Comparison of ENCODE assay signal across 10 cellular contexts in genomic region chr9:114364123-114364522, GRCh38. TPM values are rescaled to one million over a fixed set of nuclear protein-coding genes. Genes with fewer than 3 reads are reported as not detected.
A peak's percentile ranks its signal among the peaks of the same experiment; 100 is the strongest.
DNase-seq lines count a peak whose midpoint lies in the region; ATAC-seq and TF ChIP-seq lines count a peak whose summit lies in the region.
"Had no signal": no experiment of that assay in that cellular context is flagged by ENCODE, and none has a peak within 500 bp of the region (broad histone marks: within the 10 kb centered on the region; RNA-seq: fewer than 3 reads in every experiment).

No MANE protein-coding gene starts in this region.

- 53 to 63% methylated on average over 1 of the region's 1 CpG for WGBS in tibial nerve, 2 donors

- no peak overlapping the region for H3K4me3 ChIP-seq in fibroblast of mammary gland (ENCODE audit: control insufficient read depth, low read depth, low read length)
- H3K4me3 ChIP-seq in tibial nerve, result no peak overlapping the region
- H3K4me3 ChIP-seq: psoas muscle had no signal

- H3K4me1 Mint-ChIP-seq in activated CD8-positive, alpha-beta memory T cell treated with anti-CD3 and anti-CD28 coated beads, Interleukin-2, amount 10 ng/mL, durations not matched to agents 7 days and 5 days, result peaks cover 88% of the 10 kb centered on the region
- H3K4me1 Mint-ChIP-seq in T-cell, result peaks cover 84 to 93% (median 87%) of the 10 kb centered on the region in 3 donors

- H3K9me3 ChIP-seq in tibial nerve, result no peaks in the 10 kb centered on the region
- H3K9me3 ChIP-seq: Caco-2, psoas muscle had no signal

- H3K27me3 Mint-ChIP-seq in activated CD8-positive, alpha-beta memory T cell treated with anti-CD3 and anti-CD28 coated beads, Interleukin-2, amount 10 ng/mL, durations not matched to agents 7 days and 5 days, result no peaks in the 10 kb centered on the region
- no peaks in the 10 kb centered on the region for H3K27me3 Mint-ChIP-seq in T-cell

- TF ChIP-seq POLR2A in tibial nerve (IDR thresholded peaks at IDR 0.05), result no peak

- H3K36me3 Mint-ChIP-seq in activated CD8-positive, alpha-beta memory T cell treated with anti-CD3 and anti-CD28 coated beads, Interleukin-2, amount 10 ng/mL, durations not matched to agents 7 days and 5 days, result peaks cover 92% of the 10 kb centered on the region
- peaks cover 69% of the 10 kb centered on the region for H3K36me3 Mint-ChIP-seq in T-cell

- H3K9me3 Mint-ChIP-seq in activated CD8-positive, alpha-beta memory T cell treated with anti-CD3 and anti-CD28 coated beads, Interleukin-2, amount 10 ng/mL, durations not matched to agents 7 days and 5 days (ENCODE audit: low read depth), result no peaks in the 10 kb centered on the region
- no peaks in the 10 kb centered on the region for H3K9me3 Mint-ChIP-seq in T-cell

- H3K27ac ChIP-seq in tibial nerve, result peak overlapping the region in 3 of 4 donors; percentile 65 to 74 (median 67)
- H3K27ac ChIP-seq: psoas muscle had no signal

- TF ChIP-seq EP300 in tibial nerve (IDR thresholded peaks at IDR 0.05), result peak in 1 of 2 donors; percentile 56

- DNase-seq in activated CD8-positive, alpha-beta memory T cell treated with anti-CD3 and anti-CD28 coated beads, Interleukin-2, amount 10 ng/mL, durations not matched to agents 7 days and 5 days, result no peak
- DNase-seq in activated CD8-positive, alpha-beta memory T cell treated with anti-CD3 and anti-CD28 coated beads, Interleukin-2, amount 50 U/mL, for 4 hours, result no peak
- DNase-seq in T-cell (no peak), fibroblast of mammary gland (ENCODE audit: low read depth) (peak; percentile 90), tibial nerve (ENCODE audit: low spot score in 2 of 2) (no peak), NCI-H2081 treated with DMSO at 0.1 percent for 48 hours (lab: John Stamatoyannopoulos, UW) (no peak)
- DNase-seq: Caco-2, psoas muscle had no signal

- TF ChIP-seq CTCF in fibroblast of mammary gland (conservative IDR thresholded peaks at IDR 0.05; ENCODE audit: control insufficient read depth, insufficient read depth, low read depth, low read length) (no peak), tibial nerve (IDR thresholded peaks at IDR 0.05) (no peak)

- H3K4me1 ChIP-seq in tibial nerve, result peaks cover 0 to 48% (median 12%) of the 10 kb centered on the region in 4 donors
- H3K4me1 ChIP-seq: psoas muscle had no signal

- peaks cover 0 to 94% (median 30%) of the 10 kb centered on the region in 3 donors for H3K36me3 ChIP-seq in tibial nerve

- ATAC-seq in activated CD8-positive, alpha-beta memory T cell treated with anti-CD3 and anti-CD28 coated beads, Interleukin-2, amount 10 ng/mL, durations not matched to agents 7 days and 5 days, result no peak
- ATAC-seq in T-cell (replicated peaks in 1 of 4) (no peak), GM21576 (IDR thresholded peaks at IDR 0.05; ENCODE audit: unreplicated experiment) (no peak), HG02885 (IDR thresholded peaks at IDR 0.05; ENCODE audit: poor library complexity, unreplicated experiment) (no peak)

- POLR2A ChIA-PET in T-cell (lab: Charles Lee), result interaction anchor here (1.0 to 1.5 kb wide), 3 partner anchors 9 to 21 kb away, joined by 3 to 5 read pairs (median 5); no protein-coding TSS in a partner anchor

- CTCF ChIA-PET in activated CD8-positive, alpha-beta memory T cell treated with anti-CD3 and anti-CD28 coated beads, Interleukin-2, amount 10 ng/mL, durations not matched to agents 7 days and 5 days (lab: Charles Lee), result interaction anchor here (0.7 to 7.3 kb wide), 7 partner anchors 9 to 289 kb away, joined by 3 to 135 read pairs (median 3); partner anchors contain the start of genes AKNA and ATP6V1G1
- CTCF ChIA-PET in T-cell (lab: Charles Lee), result interaction anchor here in 1 of 2 donors (1.9 kb wide), 1 partner anchor 41 kb away, joined by 5 read pairs; no protein-coding TSS in a partner anchor

- H3K4me3 Mint-ChIP-seq in activated CD8-positive, alpha-beta memory T cell treated with anti-CD3 and anti-CD28 coated beads, Interleukin-2, amount 10 ng/mL, durations not matched to agents 7 days and 5 days, result no peak overlapping the region
- H3K4me3 Mint-ChIP-seq in T-cell, result peak overlapping the region; percentile 6 to 60 (median 47)

- peak overlapping the region; percentile 89 for H3K27ac Mint-ChIP-seq in activated CD8-positive, alpha-beta memory T cell treated with anti-CD3 and anti-CD28 coated beads, Interleukin-2, amount 10 ng/mL, durations not matched to agents 7 days and 5 days
- H3K27ac Mint-ChIP-seq in T-cell, result peak overlapping the region; percentile 95 to 96

- no peaks in the 10 kb centered on the region for H3K27me3 ChIP-seq in tibial nerve

RNA-seq across cellular contexts. Expression of gene AKNA, which starts 23.7 kb away (rescaled TPM):
- 100 to 1,000 TPM; 432 to 500 TPM for total RNA-seq in activated CD8-positive, alpha-beta memory T cell treated with anti-CD3 and anti-CD28 coated beads, Interleukin-2, amount 10 ng/mL, durations not matched to agents 7 days and 5 days
- total RNA-seq in T-cell (100 to 1,000 TPM; 382 to 462 (median 415) TPM), tibial nerve (10 to 100 TPM; 23.6 to 42.2 (median 36.6) TPM)

RNA-seq across cellular contexts. Expression of gene ORM2, which starts 34.5 kb away (rescaled TPM):
- total RNA-seq in activated CD8-positive, alpha-beta memory T cell treated with anti-CD3 and anti-CD28 coated beads, Interleukin-2, amount 10 ng/mL, durations not matched to agents 7 days and 5 days, result not detected
- 1 to 10 TPM in 3 of 5 donors, not detected in 2; 1.4 to 2.2 (median 1.8) TPM for total RNA-seq in T-cell
- not detected for total RNA-seq in tibial nerve
- total RNA-seq: psoas muscle had no signal

RNA-seq across cellular contexts. Expression of gene ORM1, which starts 41.2 kb away (rescaled TPM):
- total RNA-seq in activated CD8-positive, alpha-beta memory T cell treated with anti-CD3 and anti-CD28 coated beads, Interleukin-2, amount 10 ng/mL, durations not matched to agents 7 days and 5 days, result not detected
- 1 to 10 TPM in 3 of 5 donors, not detected in 2; 4.2 to 8.3 (median 6.2) TPM for total RNA-seq in T-cell
- total RNA-seq in tibial nerve, result not detected

Comparison
In these comparisons a context has a peak if more than half of its experiments do, and no peak if none do; other contexts are left out.
1. RNA of gene AKNA, which starts 23.7 kb away (total RNA-seq): 432 to 500 TPM in activated CD8-positive, alpha-beta memory T cell treated with anti-CD3 and anti-CD28 coated beads, Interleukin-2, amount 10 ng/mL, durations not matched to agents 7 days and 5 days and 382 to 462 TPM in T-cell; 23.6 to 42.2 TPM in tibial nerve; every median in the first group is over 4 times any median in the second.